15 cellular contexts compared by ENCODE assay signal in genomic region chr20:50534567-50534966, GRCh38. TPM values are rescaled to one million over a fixed set of nuclear protein-coding genes. Genes with fewer than 3 reads are reported as not detected.
DNase-seq lines count a peak whose midpoint lies in the region; ATAC-seq, FAIRE-seq and TF ChIP-seq lines count a peak whose summit lies in the region.
"Had no signal": no experiment of that assay in that cellular context is flagged by ENCODE, and none has a peak within 500 bp of the region (broad histone marks: within the 10 kb centered on the region; RNA-seq: fewer than 3 reads in every experiment).

No MANE protein-coding gene starts in this region.

- peak overlapping the region; percentile 75 for H3K27ac Mint-ChIP-seq in astrocyte (ENCODE audit: unreplicated experiment)
- no peak overlapping the region for H3K27ac Mint-ChIP-seq in activated T-cell treated with anti-CD3 and anti-CD28 coated beads, Interleukin-2, amount 50 U/mL, for 24 hours
- H3K27ac Mint-ChIP-seq: activated CD4-positive, alpha-beta memory T cell treated with anti-CD3 and anti-CD28 coated beads for 36 hours; activated naive CD8-positive, alpha-beta T cell treated with anti-CD3 and anti-CD28 coated beads, Interleukin-2, amount 50 U/mL, for 24 hours; endodermal cell had no signal

- FAIRE-seq in astrocyte (lab: Jason Lieb, UNC) (no peak), small intestine (lab: Jason Lieb, UNC) (no peak)
- FAIRE-seq: H54 had no signal

- no peak overlapping the region for H3K9ac ChIP-seq in astrocyte (ENCODE audit: low read length)

- intact Hi-C loops in A673 (cut with micrococcal nuclease; ENCODE audit: unreplicated experiment) = no loop called here

- H3K4me2 ChIP-seq in astrocyte (ENCODE audit: low read length) = peak overlapping the region; percentile 11

- H3K4me1 Mint-ChIP-seq in astrocyte (ENCODE audit: low read depth, unreplicated experiment) = peaks cover 39% of the 10 kb centered on the region
- H3K4me1 Mint-ChIP-seq in activated T-cell treated with anti-CD3 and anti-CD28 coated beads, Interleukin-2, amount 50 U/mL, for 24 hours (ENCODE audit: low read depth) = peaks cover 77% of the 10 kb centered on the region

- CTCF ChIA-PET in A673 (lab: Charles Lee) = no interaction called here

- ATAC-seq in lung (ENCODE audit: insufficient read depth, low FRiP score) = no peak
- ATAC-seq in GM19035 (IDR thresholded peaks at IDR 0.05; ENCODE audit: unreplicated experiment) = no peak
- ATAC-seq: activated naive CD8-positive, alpha-beta T cell treated with anti-CD3 and anti-CD28 coated beads, Interleukin-2, amount 50 U/mL, for 24 hours; stimulated activated naive B cell treated with anti-CD40 and anti-IgM and Interleukin-4, amounts not matched to agents 10 μg/mL and 1 μg/mL and 100 μg/mL, for 72 hours had no signal

- H3K9me3 Mint-ChIP-seq in astrocyte (ENCODE audit: unreplicated experiment) = no peaks in the 10 kb centered on the region
- no peaks in the 10 kb centered on the region for H3K9me3 Mint-ChIP-seq in activated T-cell treated with anti-CD3 and anti-CD28 coated beads, Interleukin-2, amount 50 U/mL, for 24 hours
- H3K9me3 Mint-ChIP-seq: activated CD4-positive, alpha-beta memory T cell treated with anti-CD3 and anti-CD28 coated beads for 36 hours; activated naive CD8-positive, alpha-beta T cell treated with anti-CD3 and anti-CD28 coated beads, Interleukin-2, amount 50 U/mL, for 24 hours; endodermal cell had no signal

- no peak overlapping the region for H2AFZ ChIP-seq in astrocyte (ENCODE audit: low read depth, low read length)

- H4K20me1 ChIP-seq in astrocyte (ENCODE audit: insufficient read depth, low read length) = peaks cover 57% of the 10 kb centered on the region

- POLR2A ChIA-PET in A673 (lab: Charles Lee; ENCODE audit: low non-redundant PET) = interaction anchor here (0.6 kb wide), 1 partner anchor 190 kb away, joined by 4 read pairs; no protein-coding TSS in a partner anchor

- no TSS peak for BruUV-seq in A673 (replicated peaks; lab: Mats Ljungman, UMichigan)

- no peaks in the 10 kb centered on the region for H3K9me3 ChIP-seq in A673 (ENCODE audit: low read depth, low read length, poor library complexity, severe bottlenecking)
- H3K9me3 ChIP-seq in astrocyte (ENCODE audit: insufficient read depth, low read depth, low read length) = no peaks in the 10 kb centered on the region
- H3K9me3 ChIP-seq in lung (ENCODE audit: control insufficient read depth in 2 of 2, insufficient read depth in 1 of 2, low read length in 1 of 2) = no peaks in the 10 kb centered on the region
- no peaks in the 10 kb centered on the region for H3K9me3 ChIP-seq in small intestine (ENCODE audit: control insufficient read depth, low read depth)

- no peaks in the 10 kb centered on the region for H3K27me3 ChIP-seq in A673 (replicated peaks; ENCODE audit: insufficient read depth, low read depth, low read length, poor library complexity)
- no peaks in the 10 kb centered on the region for H3K27me3 ChIP-seq in astrocyte (ENCODE audit: insufficient read depth, low read length)
- no peaks in the 10 kb centered on the region for H3K27me3 ChIP-seq in lung (ENCODE audit: control insufficient read depth, insufficient read depth)
- H3K27me3 ChIP-seq in small intestine (ENCODE audit: control insufficient read depth in 2 of 2, insufficient read depth in 2 of 2, low read length in 2 of 2) = no peaks in the 10 kb centered on the region

- WGBS in lung, 2 donors = 15 to 43% methylated on average over 1 of the region's 1 CpG
- 73 to 89% (median 81%) methylated on average over 1 of the region's 1 CpG for WGBS in small intestine, 3 donors

- DNase-seq in A673 (ENCODE audit: low spot score) (peak; percentile 50), HS-5 (ENCODE audit: low read depth) (peak; percentile 81), astrocyte (ENCODE audit: low read depth) (peak; percentile 87), lung (ENCODE audit: low spot score) (peak; percentile 59), small intestine (no peak), NCI-H1417 treated with DMSO at 0.1 percent for 48 hours (lab: John Stamatoyannopoulos, UW) (no peak)
- DNase-seq in activated T-cell treated with anti-CD3 and anti-CD28 coated beads, Interleukin-2, amount 50 U/mL, for 24 hours = no peak
- DNase-seq: activated CD4-positive, alpha-beta memory T cell treated with anti-CD3 and anti-CD28 coated beads for 36 hours; activated naive CD8-positive, alpha-beta T cell treated with anti-CD3 and anti-CD28 coated beads, Interleukin-2, amount 50 U/mL, for 24 hours; endodermal cell; GF-D8; NCI-H774; stimulated activated naive B cell treated with anti-CD40 and anti-IgM and Interleukin-4, amounts not matched to agents 10 μg/mL and 1 μg/mL and 100 μg/mL, for 72 hours had no signal

- no peaks in the 10 kb centered on the region for H3K36me3 Mint-ChIP-seq in astrocyte (ENCODE audit: low read depth, unreplicated experiment)
- peaks cover 41% of the 10 kb centered on the region for H3K36me3 Mint-ChIP-seq in activated T-cell treated with anti-CD3 and anti-CD28 coated beads, Interleukin-2, amount 50 U/mL, for 24 hours (ENCODE audit: low read depth)

- H3K27ac ChIP-seq in A673 (ENCODE audit: low read depth, low read length, poor library complexity, severe bottlenecking) = peak overlapping the region; percentile 27
- peak overlapping the region; percentile 36 for H3K27ac ChIP-seq in astrocyte (ENCODE audit: low read depth, low read length)
- peak overlapping the region in 1 of 2 donors; percentile 80 for H3K27ac ChIP-seq in lung (ENCODE audit: low read depth in 1 of 2, low read length in 1 of 2)
- peak overlapping the region in 1 of 2 donors; percentile 43 for H3K27ac ChIP-seq in small intestine (ENCODE audit: low read depth in 1 of 2, low read length in 1 of 2)

- H3K79me2 ChIP-seq in astrocyte (ENCODE audit: insufficient read depth, low read length) = peaks cover 100% of the 10 kb centered on the region

- H3K4me3 Mint-ChIP-seq in astrocyte (ENCODE audit: unreplicated experiment) = no peak overlapping the region
- no peak overlapping the region for H3K4me3 Mint-ChIP-seq in activated T-cell treated with anti-CD3 and anti-CD28 coated beads, Interleukin-2, amount 50 U/mL, for 24 hours
- H3K4me3 Mint-ChIP-seq: activated CD4-positive, alpha-beta memory T cell treated with anti-CD3 and anti-CD28 coated beads for 36 hours; activated naive CD8-positive, alpha-beta T cell treated with anti-CD3 and anti-CD28 coated beads, Interleukin-2, amount 50 U/mL, for 24 hours; endodermal cell; stimulated activated naive B cell treated with anti-CD40 and anti-IgM and Interleukin-4, amounts not matched to agents 10 μg/mL and 1 μg/mL and 100 μg/mL, for 72 hours had no signal

- H3K4me3 ChIP-seq in A673 (ENCODE audit: low read depth, low read length, poor library complexity, severe bottlenecking) = no peak overlapping the region
- H3K4me3 ChIP-seq in astrocyte (ENCODE audit: insufficient read depth, low read depth, low read length) = no peak overlapping the region
- H3K4me3 ChIP-seq in lung = no peak overlapping the region
- H3K4me3 ChIP-seq in small intestine (ENCODE audit: low read depth in 1 of 2, low read length in 2 of 2) = no peak overlapping the region

- H3K36me3 ChIP-seq in A673 (ENCODE audit: insufficient read depth, low read length, poor library complexity, severe bottlenecking) (no peaks in the 10 kb centered on the region), astrocyte (ENCODE audit: insufficient read depth, low read length) (no peaks in the 10 kb centered on the region), lung (ENCODE audit: control insufficient read depth in 2 of 2, insufficient read depth in 2 of 2, low read length in 2 of 2) (peaks cover 0 to 2% of the 10 kb centered on the region in 2 donors), small intestine (ENCODE audit: control insufficient read depth in 2 of 2, insufficient read depth in 2 of 2, low read length in 2 of 2) (no peaks in the 10 kb centered on the region)

- H3K4me1 ChIP-seq in A673 (ENCODE audit: insufficient read depth, low read length, poor library complexity, severe bottlenecking) = peaks cover 38% of the 10 kb centered on the region
- peaks cover 30% of the 10 kb centered on the region for H3K4me1 ChIP-seq in astrocyte (ENCODE audit: insufficient read depth, low read length)
- H3K4me1 ChIP-seq in lung (ENCODE audit: control insufficient read depth in 2 of 2, insufficient read depth in 2 of 2, low read length in 2 of 2) = peaks cover 16 to 22% of the 10 kb centered on the region in 2 donors
- peaks cover 0 to 11% of the 10 kb centered on the region in 2 donors for H3K4me1 ChIP-seq in small intestine (ENCODE audit: control insufficient read depth in 2 of 2, insufficient read depth in 1 of 2, low read depth in 1 of 2, low read length in 1 of 2)

- no peaks in the 10 kb centered on the region for H3K27me3 Mint-ChIP-seq in astrocyte (ENCODE audit: low read depth, unreplicated experiment)
- H3K27me3 Mint-ChIP-seq in activated T-cell treated with anti-CD3 and anti-CD28 coated beads, Interleukin-2, amount 50 U/mL, for 24 hours = no peaks in the 10 kb centered on the region
- H3K27me3 Mint-ChIP-seq: activated CD4-positive, alpha-beta memory T cell treated with anti-CD3 and anti-CD28 coated beads for 36 hours; activated naive CD8-positive, alpha-beta T cell treated with anti-CD3 and anti-CD28 coated beads, Interleukin-2, amount 50 U/mL, for 24 hours; stimulated activated naive B cell treated with anti-CD40 and anti-IgM and Interleukin-4, amounts not matched to agents 10 μg/mL and 1 μg/mL and 100 μg/mL, for 72 hours had no signal

- no peak for TF ChIP-seq CTCF in A673 (conservative IDR thresholded peaks at IDR 0.05; ENCODE audit: low read depth, low read length)
- no peak for TF ChIP-seq CTCF in astrocyte (IDR thresholded peaks at IDR 0.05; ENCODE audit: insufficient read depth, low read depth, low read length)
- TF ChIP-seq CTCF in lung (IDR thresholded peaks at IDR 0.05; ENCODE audit: control extremely low read depth, extremely low read depth) = no peak

RNA-seq across cellular contexts. Expression of gene PTPN1, which starts 24.4 kb away (rescaled TPM):
- total RNA-seq in A673 (2021) (47.4 and 47.8 TPM in 2 replicates), astrocyte (60.6 and 64.9 TPM in 2 replicates), lung (10 to 100 TPM; 51.4 to 80.4 TPM)
- polyA plus RNA-seq in lung (10 to 100 TPM; 62.0 to 67.3 TPM), small intestine (10 to 100 TPM in 1 of 3 donors, 1 to 10 TPM in 2; 6.5 to 16.6 (median 8.6) TPM)

Comparison
In these comparisons a context has a peak if more than half of its experiments do, and no peak if none do; other contexts are left out.
1. DNase-seq: peak in A673 (single experiment), HS-5 (single experiment), astrocyte (single experiment) and lung (single experiment); none in small intestine (single experiment), NCI-H1417 treated with DMSO at 0.1 percent for 48 hours (single experiment) and activated T-cell treated with anti-CD3 and anti-CD28 coated beads, Interleukin-2, amount 50 U/mL, for 24 hours (single experiment).